ENCODE assay signal across 22 cellular contexts in genomic region chr1:71634159-71634558, GRCh38.
"Had no signal": no experiment of that assay in that cellular context is flagged by ENCODE, and none has a peak within 500 bp of the region (broad histone marks: within the 10 kb centered on the region; RNA-seq: fewer than 3 reads in every experiment).

No MANE protein-coding gene starts in this region.

- DNase-seq: activated B cell treated with CpG ODN at 0.5 μM for 24 hours; activated CD4-positive, alpha-beta memory T cell treated with anti-CD3 and anti-CD28 coated beads for 36 hours; activated CD4-positive, alpha-beta T cell treated with anti-CD3 and anti-CD28 coated beads for 36 hours; activated effector memory CD4-positive, alpha-beta T cell treated with Interleukin-2 at 50 U/mL for 16 hours; activated naive CD4-positive, alpha-beta T cell treated with anti-CD3 and anti-CD28 coated beads for 36 hours; activated naive CD8-positive, alpha-beta T cell treated with anti-CD3 and anti-CD28 coated beads, Interleukin-2, amount 10 ng/mL, durations not matched to agents 7 days and 5 days; activated T-cell treated with anti-CD3 and anti-CD28 coated beads, Interleukin-2, amount 50 U/mL, for 48 hours; amniotic stem cell; cortex of kidney; endodermal cell; esophagus squamous epithelium; gastrocnemius medialis; hippocampal formation; kidney glomerular epithelial cell; left ventricle myocardium inferior; pancreas; psoas muscle; spleen; stimulated activated CD4-positive, alpha-beta T cell treated with anti-CD3 and anti-CD28 coated beads, Interleukin-4, amount 100 ng/mL, for 1 hour; stimulated activated naive CD4-positive, alpha-beta T cell; upper lobe of left lung had no signal

- ATAC-seq: activated CD4-positive, alpha-beta T cell treated with anti-CD3 and anti-CD28 coated beads for 36 hours; gastrocnemius medialis; natural killer cell treated with Interleukin-12 subunit alpha and Interleukin-12 subunit beta and Interleukin-15 and Interleukin-18, amount 100 ng/mL, for 72 hours; pancreas; psoas muscle had no signal
